ENCODE assay signal across 17 cellular contexts in the genomic region with DNA sequence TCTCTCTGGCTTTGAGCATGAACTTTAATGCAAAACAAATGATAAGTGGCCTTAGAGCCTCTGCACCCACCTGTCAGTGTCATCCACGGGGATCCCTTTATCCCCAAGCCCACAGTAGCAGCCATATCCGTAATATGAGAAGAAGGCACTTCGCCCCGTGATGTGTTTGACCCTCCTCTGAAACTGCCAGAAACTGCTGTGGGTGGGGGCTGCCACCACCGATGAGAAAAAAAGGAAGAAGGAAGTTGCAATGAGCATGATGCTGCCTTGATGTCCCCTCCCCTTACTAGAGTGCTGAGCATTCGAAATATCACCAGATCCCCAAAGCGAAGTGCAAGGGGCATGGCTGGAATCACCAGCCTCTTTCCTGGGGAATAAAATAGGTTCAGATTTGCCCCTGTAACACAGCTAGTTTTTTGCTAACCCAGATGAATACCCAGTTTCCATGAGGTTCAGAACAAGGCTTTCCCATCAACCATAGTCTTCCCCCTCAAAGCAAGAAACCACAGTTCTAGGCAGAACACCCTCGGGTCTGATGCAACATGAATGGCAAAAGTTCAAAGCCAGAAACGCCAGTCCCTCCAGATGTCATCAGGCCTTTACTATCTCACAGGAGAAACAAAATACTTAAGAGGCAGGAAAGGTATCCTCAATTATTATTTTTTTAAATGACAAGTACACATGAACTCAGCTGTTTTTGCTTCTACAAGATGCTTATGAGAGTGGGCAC. TPM values are rescaled to one million over a fixed set of nuclear protein-coding genes. Genes with fewer than 3 reads are reported as not detected.
A peak's percentile ranks its signal among the peaks of the same experiment; 100 is the strongest.
DNase-seq lines count a peak whose midpoint lies in the region; ATAC-seq, FAIRE-seq and TF ChIP-seq lines count a peak whose summit lies in the region.
"Had no signal": no experiment of that assay in that cellular context is flagged by ENCODE, and none has a peak within 500 bp of the region (broad histone marks: within the 10 kb centered on the region; RNA-seq: fewer than 3 reads in every experiment).

No MANE protein-coding gene starts in this region.

- no peak for FAIRE-seq in GM12892 (lab: Jason Lieb, UNC)

- intact Hi-C loops in right lobe of liver (cut with DNase I): no loop called here

- no peak for TF ChIP-seq CTCF in AG10803 (conservative IDR thresholded peaks at IDR 0.05; ENCODE audit: low read length)
- TF ChIP-seq CTCF in right lobe of liver (IDR thresholded peaks at IDR 0.05): no peak

- no peaks in the 10 kb centered on the region for H3K9me2 ChIP-seq in GM23248 (ENCODE audit: insufficient read depth)

- H3K27ac ChIP-seq in GM23248 (no peak overlapping the region), right lobe of liver (no peak overlapping the region)

- no peaks in the 10 kb centered on the region for H3K36me3 ChIP-seq in GM23248 (ENCODE audit: low read depth)
- H3K36me3 ChIP-seq in right lobe of liver: no peaks in the 10 kb centered on the region

- peaks cover 30% of the 10 kb centered on the region for H3K27me3 ChIP-seq in GM23248 (replicated peaks; ENCODE audit: insufficient read depth)
- no peaks in the 10 kb centered on the region for H3K27me3 ChIP-seq in right lobe of liver

- no peak overlapping the region for H3K9ac ChIP-seq in GM23248

- 43 to 45% methylated on average over 9 of the region's 9 CpGs for WGBS in GM23248 (ENCODE audit: low coverage in 1 of 2, low lambda C conversion rate in 2 of 2, missing lambda C conversion rate in 2 of 2), 2 experiments
- WGBS in right lobe of liver (ENCODE audit: insufficient coverage, low coverage, low lambda C conversion rate, missing lambda C conversion rate): 45% methylated on average over 8 of the region's 9 CpGs

- H3F3A ChIP-seq in GM23248 (ENCODE audit: insufficient read depth): no peaks in the 10 kb centered on the region

- H3K4me2 ChIP-seq in GM23248 (ENCODE audit: unreplicated experiment): no peak overlapping the region

- DNase-seq in AG10803 (ENCODE audit: low read depth) (peak; percentile 20), GM23248 (peak; percentile 29), SIG-M5 treated with dmso at 0.1 percent for 504 hours (lab: John Stamatoyannopoulos, UW; ENCODE audit: unreplicated experiment) (peak; percentile 90), right lobe of liver (no peak), GM12892 (ENCODE audit: insufficient read length) (no peak), superior temporal gyrus (ENCODE audit: extremely low spot score) (no peak), foreskin melanocyte (no peak), EL (no peak)
- DNase-seq: activated B cell treated with CpG ODN at 0.5 μM for 24 hours, left ventricle myocardium superior, naive B cell, NCI-H187 treated with DMSO at 0.1 percent for 48 hours, NCI-H69, T-cell had no signal

- H3K9me3 ChIP-seq in GM23248 (ENCODE audit: low read depth): no peaks in the 10 kb centered on the region
- H3K9me3 ChIP-seq in right lobe of liver: no peaks in the 10 kb centered on the region

- ATAC-seq in right lobe of liver: peak in 3 of 4 donors; percentile 33 to 55 (median 44)
- ATAC-seq: left ventricle myocardium superior, T-cell had no signal

- no peaks in the 10 kb centered on the region for H3K79me2 ChIP-seq in GM23248 (ENCODE audit: insufficient read depth)

- in situ Hi-C loops in GM23248 (cut with MboI): no loop called here

- no peaks in the 10 kb centered on the region for H4K20me1 ChIP-seq in GM23248 (ENCODE audit: insufficient read depth)

- H2AFZ ChIP-seq in GM23248: no peak overlapping the region

- no peaks in the 10 kb centered on the region for H3K4me1 ChIP-seq in GM23248 (ENCODE audit: insufficient read depth)
- H3K4me1 ChIP-seq in right lobe of liver: peaks cover 0 to 5% (median 0%) of the 10 kb centered on the region in 4 donors

- TF ChIP-seq POLR2A in right lobe of liver (IDR thresholded peaks at IDR 0.05) (no peak), GM12892 (IDR thresholded peaks at IDR 0.05; ENCODE audit: low read depth, low read length) (no peak)

- H3K4me3 ChIP-seq in AG10803 (ENCODE audit: low read length) (no peak overlapping the region), GM23248 (no peak overlapping the region), right lobe of liver (no peak overlapping the region)

RNA-seq across cellular contexts. Expression of a gene that starts 10.8 kb away (rescaled TPM):
- total RNA-seq in GM23248 (2014; rRNA removed; shearing (Covaris generic)): 0.11 TPM in 1 of 2 replicates, not detected in the other
- polyA plus RNA-seq in GM23248 (2016; fragmentation: Nextera tagmentation; extraction: Ambion mirVana): not detected in 2 replicates
- total RNA-seq in right lobe of liver: 1 to 10 TPM in 4 of 6 experiments, under 1 TPM in 2; 0.35 to 2.5 (median 1.8) TPM
- not detected for polyA plus RNA-seq in GM12892 (2012; ENCODE audit: missing spikeins)
- total RNA-seq: pulmonary artery endothelial cell had no signal

RNA-seq across cellular contexts. Expression of a gene that starts 11.2 kb away (rescaled TPM):
- not detected in 2 replicates for total RNA-seq in GM23248 (2014; rRNA removed; shearing (Covaris generic))
- polyA plus RNA-seq in GM23248 (2016; fragmentation: Nextera tagmentation; extraction: Ambion mirVana): not detected in 2 replicates
- total RNA-seq in right lobe of liver: not detected
- polyA plus RNA-seq in GM12892 (2012; ENCODE audit: missing spikeins): not detected
- total RNA-seq: activated B cell treated with CpG ODN at 0.5 μM for 24 hours, cerebellum, left ventricle myocardium superior, pulmonary artery endothelial cell, RPMI7951 had no signal

RNA-seq across cellular contexts. Expression of a gene that starts 36.0 kb away (rescaled TPM):
- total RNA-seq in GM23248 (2014; rRNA removed; shearing (Covaris generic)): not detected in 2 replicates
- polyA plus RNA-seq in GM23248 (2016; fragmentation: Nextera tagmentation; extraction: Ambion mirVana): not detected in 2 replicates
- total RNA-seq in right lobe of liver: not detected
- polyA plus RNA-seq in GM12892 (2012; ENCODE audit: missing spikeins): 0.06 TPM
- total RNA-seq: activated B cell treated with CpG ODN at 0.5 μM for 24 hours, cerebellum, left ventricle myocardium superior, pulmonary artery endothelial cell, RPMI7951, T-cell had no signal

RNA-seq across cellular contexts. Expression of a gene that starts 55.8 kb away (rescaled TPM):
- total RNA-seq in GM23248 (2014; rRNA removed; shearing (Covaris generic)): not detected in 2 replicates
- polyA plus RNA-seq in GM23248 (2016; fragmentation: Nextera tagmentation; extraction: Ambion mirVana): not detected in 2 replicates
- total RNA-seq in right lobe of liver: under 1 TPM in 1 of 6 experiments, not detected in 5; 0.10 TPM
- 0.45 TPM for polyA plus RNA-seq in GM12892 (2012; ENCODE audit: missing spikeins)
- total RNA-seq: cerebellum, left ventricle myocardium superior, pulmonary artery endothelial cell, RPMI7951, T-cell had no signal

Comparison
In these comparisons a context has a peak if more than half of its experiments do, and no peak if none do; other contexts are left out.
1. DNase-seq: peak in AG10803 (single experiment), GM23248 (single experiment) and SIG-M5 treated with dmso at 0.1 percent for 504 hours (single experiment); none in right lobe of liver (0 of 3), GM12892 (single experiment), superior temporal gyrus (single experiment), foreskin melanocyte (single experiment) and EL (single experiment).